Comparison of ENCODE assay signal across 17 cellular contexts in genomic region chr22:26937213-26937612, GRCh38.
"Had no signal": no experiment of that assay in that cellular context is flagged by ENCODE, and none has a peak within 500 bp of the region (broad histone marks: within the 10 kb centered on the region; RNA-seq: fewer than 3 reads in every experiment).

No MANE protein-coding gene starts in this region.

- H3K4me1 ChIP-seq: lower lobe of right lung, right atrium auricular region, thyroid gland, uterus had no signal

- H3K9me3 ChIP-seq: lower lobe of right lung, neutrophil, thyroid gland, uterus had no signal

- H3K4me3 Mint-ChIP-seq: activated CD4-positive, alpha-beta T cell treated with anti-CD3 and anti-CD28 coated beads, Interleukin-2, amount 10 ng/mL, durations not matched to agents 7 days and 5 days; activated naive CD4-positive, alpha-beta T cell treated with anti-CD3 and anti-CD28 coated beads, Interleukin-2, amount 10 ng/mL, durations not matched to agents 7 days and 5 days; immature natural killer cell; mesothelial cell of epicardium; stimulated activated effector memory CD8-positive, alpha-beta T cell treated with anti-CD3 and anti-CD28 coated beads, Interleukin-12 subunit alpha, Interleukin-12 subunit beta, amount 100 ng/mL, for 72 hours; WTC11 had no signal

- H3K36me3 ChIP-seq: lower lobe of right lung, neutrophil, right atrium auricular region, thyroid gland, uterus had no signal

- H3K27ac Mint-ChIP-seq: activated CD4-positive, alpha-beta T cell treated with anti-CD3 and anti-CD28 coated beads, Interleukin-2, amount 10 ng/mL, durations not matched to agents 7 days and 5 days; activated naive CD4-positive, alpha-beta T cell treated with anti-CD3 and anti-CD28 coated beads, Interleukin-2, amount 10 ng/mL, durations not matched to agents 7 days and 5 days; activated T-helper 2 cell treated with anti-CD3 and anti-CD28 coated beads, Interferon-gamma antibody, Interleukin-2, Interleukin-4, amounts not matched to agents 10 μg/mL and 5 μg/mL and 100 μg/mL, durations not matched to agents 14 hours and 24 hours and 36 hours; immature natural killer cell; mesothelial cell of epicardium; stimulated activated effector memory CD8-positive, alpha-beta T cell treated with anti-CD3 and anti-CD28 coated beads, Interleukin-12 subunit alpha, Interleukin-12 subunit beta, amount 100 ng/mL, for 72 hours; WTC11 had no signal

- H3K27me3 Mint-ChIP-seq: activated CD4-positive, alpha-beta T cell treated with anti-CD3 and anti-CD28 coated beads, Interleukin-2, amount 10 ng/mL, durations not matched to agents 7 days and 5 days; activated naive CD4-positive, alpha-beta T cell treated with anti-CD3 and anti-CD28 coated beads, Interleukin-2, amount 10 ng/mL, durations not matched to agents 7 days and 5 days had no signal

- H3K36me3 Mint-ChIP-seq: activated naive CD4-positive, alpha-beta T cell treated with anti-CD3 and anti-CD28 coated beads, Interleukin-2, amount 10 ng/mL, durations not matched to agents 7 days and 5 days; mesothelial cell of epicardium; stimulated activated effector memory CD8-positive, alpha-beta T cell treated with anti-CD3 and anti-CD28 coated beads, Interleukin-12 subunit alpha, Interleukin-12 subunit beta, amount 100 ng/mL, for 72 hours had no signal

- H3K4me1 Mint-ChIP-seq: activated CD4-positive, alpha-beta T cell treated with anti-CD3 and anti-CD28 coated beads, Interleukin-2, amount 10 ng/mL, durations not matched to agents 7 days and 5 days; activated naive CD4-positive, alpha-beta T cell treated with anti-CD3 and anti-CD28 coated beads, Interleukin-2, amount 10 ng/mL, durations not matched to agents 7 days and 5 days; immature natural killer cell; stimulated activated effector memory CD8-positive, alpha-beta T cell treated with anti-CD3 and anti-CD28 coated beads, Interleukin-12 subunit alpha, Interleukin-12 subunit beta, amount 100 ng/mL, for 72 hours had no signal

- H3K4me3 ChIP-seq: lower lobe of right lung, right atrium auricular region, thyroid gland, uterus had no signal

- H3K27me3 ChIP-seq: neutrophil, right atrium auricular region, thyroid gland, uterus had no signal

- H3K27ac ChIP-seq: lower lobe of right lung, neutrophil, right atrium auricular region, thyroid gland, uterus had no signal

- ATAC-seq: lower lobe of right lung; stimulated activated effector memory CD8-positive, alpha-beta T cell treated with anti-CD3 and anti-CD28 coated beads, Interleukin-12 subunit alpha, Interleukin-12 subunit beta, amount 100 ng/mL, for 72 hours; WTC11 had no signal

- DNase-seq: activated CD4-positive, alpha-beta T cell treated with anti-CD3 and anti-CD28 coated beads, Interleukin-2, amount 10 ng/mL, durations not matched to agents 7 days and 5 days; activated naive CD4-positive, alpha-beta T cell treated with anti-CD3 and anti-CD28 coated beads, Interleukin-2, amount 10 ng/mL, durations not matched to agents 7 days and 5 days; central memory CD4-positive, alpha-beta T cell; cortex of kidney; glutamatergic neuron; immature natural killer cell; lower lobe of right lung; posterior cingulate gyrus; small intestine; thyroid gland; uterus had no signal
